Comparison of ENCODE assay signal across 10 cellular contexts in genomic region chrX:413322-414201, GRCh38. TPM values are rescaled to one million over a fixed set of nuclear protein-coding genes. Genes with fewer than 3 reads are reported as not detected.
DNase-seq lines count a peak whose midpoint lies in the region; ATAC-seq, FAIRE-seq and TF ChIP-seq lines count a peak whose summit lies in the region.
"Had no signal": no experiment of that assay in that cellular context is flagged by ENCODE, and none has a peak within 500 bp of the region (broad histone marks: within the 10 kb centered on the region; RNA-seq: fewer than 3 reads in every experiment).

No MANE protein-coding gene starts in this region.

- no peak overlapping the region for H2BK120ac ChIP-seq in mesendoderm (ENCODE audit: low read depth, low read length)

- peak overlapping the region; percentile 21 for H3K4me2 ChIP-seq in mesendoderm (ENCODE audit: low read length)

- POLR2A ChIA-PET in activated CD4-positive, alpha-beta T cell treated with anti-CD3 and anti-CD28 coated beads, Interleukin-2, amount 10 ng/mL, durations not matched to agents 7 days and 5 days (lab: Charles Lee), result no interaction called here

- H3K18ac ChIP-seq in mesendoderm (ENCODE audit: low read length), result no peak overlapping the region

- no peak for ATAC-seq in GM21529 (IDR thresholded peaks at IDR 0.05; ENCODE audit: unreplicated experiment)

- H3K4me3 ChIP-seq in fibroblast of pulmonary artery (replicated peaks; ENCODE audit: low read depth, low read length), result peak overlapping the region; percentile 29
- H3K4me3 ChIP-seq in mesendoderm (ENCODE audit: low read length), result no peak overlapping the region

- H3K4me1 Mint-ChIP-seq in type B pancreatic cell (ENCODE audit: unreplicated experiment), result no peaks in the 10 kb centered on the region
- no peaks in the 10 kb centered on the region for H3K4me1 Mint-ChIP-seq in activated CD4-positive, alpha-beta T cell treated with anti-CD3 and anti-CD28 coated beads, Interleukin-2, amount 10 ng/mL, durations not matched to agents 7 days and 5 days

- H3K4ac ChIP-seq in mesendoderm (ENCODE audit: low read depth, low read length), result no peak overlapping the region

- peaks cover 27% of the 10 kb centered on the region for H3K27me3 Mint-ChIP-seq in type B pancreatic cell
- no peaks in the 10 kb centered on the region for H3K27me3 Mint-ChIP-seq in activated CD4-positive, alpha-beta T cell treated with anti-CD3 and anti-CD28 coated beads, Interleukin-2, amount 10 ng/mL, durations not matched to agents 7 days and 5 days

- H4K8ac ChIP-seq in mesendoderm (ENCODE audit: low read depth, low read length), result no peak overlapping the region

- H3K56ac ChIP-seq in mesendoderm (ENCODE audit: low read length), result peak overlapping the region; percentile 58

- peak overlapping the region; percentile 17 for H3K4me3 Mint-ChIP-seq in type B pancreatic cell
- H3K4me3 Mint-ChIP-seq in activated CD4-positive, alpha-beta T cell treated with anti-CD3 and anti-CD28 coated beads, Interleukin-2, amount 10 ng/mL, durations not matched to agents 7 days and 5 days, result no peak overlapping the region

- peak overlapping the region; percentile 40 for H3K9ac ChIP-seq in mesendoderm (ENCODE audit: low read length)

- no CpG with 5 or more reads among the region's 47 CpGs for WGBS in mesendoderm (ENCODE audit: extremely low coverage, insufficient coverage, low lambda C conversion rate)

- H3K36me3 Mint-ChIP-seq in type B pancreatic cell, result peaks cover 3% of the 10 kb centered on the region
- H3K36me3 Mint-ChIP-seq in activated CD4-positive, alpha-beta T cell treated with anti-CD3 and anti-CD28 coated beads, Interleukin-2, amount 10 ng/mL, durations not matched to agents 7 days and 5 days (ENCODE audit: low read depth), result peaks cover 3% of the 10 kb centered on the region

- no peaks in the 10 kb centered on the region for H3K27me3 ChIP-seq in mesendoderm (ENCODE audit: insufficient read depth, low read length, poor library complexity)

- H3K27ac ChIP-seq in mesendoderm (ENCODE audit: low read depth, low read length), result no peak overlapping the region

- H3K36me3 ChIP-seq in mesendoderm (ENCODE audit: control insufficient read depth, insufficient read depth, low read length), result no peaks in the 10 kb centered on the region

- H3K27ac Mint-ChIP-seq in type B pancreatic cell, result no peak overlapping the region
- no peak overlapping the region for H3K27ac Mint-ChIP-seq in activated CD4-positive, alpha-beta T cell treated with anti-CD3 and anti-CD28 coated beads, Interleukin-2, amount 10 ng/mL, durations not matched to agents 7 days and 5 days

- no peak for FAIRE-seq in HTR-8/SVneo (lab: Jason Lieb, UNC)
- FAIRE-seq: A204.1 had no signal

- H3K79me1 ChIP-seq in mesendoderm (ENCODE audit: low read length), result no peaks in the 10 kb centered on the region

- H2BK15ac ChIP-seq in mesendoderm (replicated peaks; ENCODE audit: low read depth), result no peak overlapping the region

- H3K9me3 Mint-ChIP-seq in type B pancreatic cell, result no peaks in the 10 kb centered on the region
- peaks cover 5% of the 10 kb centered on the region for H3K9me3 Mint-ChIP-seq in activated CD4-positive, alpha-beta T cell treated with anti-CD3 and anti-CD28 coated beads, Interleukin-2, amount 10 ng/mL, durations not matched to agents 7 days and 5 days

- no peaks in the 10 kb centered on the region for H3K4me1 ChIP-seq in mesendoderm (ENCODE audit: control insufficient read depth, low read depth, low read length)

- H3K79me2 ChIP-seq in mesendoderm (ENCODE audit: control insufficient read depth, insufficient read depth, low read length), result no peaks in the 10 kb centered on the region

- no peak overlapping the region for H2BK5ac ChIP-seq in mesendoderm (ENCODE audit: low read length)

- DNase-seq in NCI-H1092 treated with DMSO at 0.1 percent for 48 hours (lab: John Stamatoyannopoulos, UW) (peak; percentile 14), NCI-H1092 (lab: John Stamatoyannopoulos, UW) (no peak), fibroblast of pulmonary artery (ENCODE audit: low read depth) (peak; percentile 30), mesendoderm (peak; percentile 68), type B pancreatic cell (ENCODE audit: extremely low spot score, unreplicated experiment) (no peak), HTR-8/SVneo (ENCODE audit: insufficient read length, low spot score) (no peak)
- no peak for DNase-seq in activated CD4-positive, alpha-beta T cell treated with anti-CD3 and anti-CD28 coated beads, Interleukin-2, amount 10 ng/mL, durations not matched to agents 7 days and 5 days
- DNase-seq: NCI-H2081 treated with DMSO at 0.1 percent for 48 hours had no signal

- no peak overlapping the region for H3K23ac ChIP-seq in mesendoderm (ENCODE audit: low read length)

- H2AK5ac ChIP-seq in mesendoderm (ENCODE audit: low read length), result no peak overlapping the region

- CTCF ChIA-PET in activated CD4-positive, alpha-beta T cell treated with anti-CD3 and anti-CD28 coated beads, Interleukin-2, amount 10 ng/mL, durations not matched to agents 7 days and 5 days (lab: Charles Lee), result no interaction called here

- H4K5ac ChIP-seq in mesendoderm (ENCODE audit: low read length), result no peak overlapping the region

- TF ChIP-seq CTCF in fibroblast of pulmonary artery (IDR thresholded peaks at IDR 0.05; ENCODE audit: low read length, missing control alignments) (no peak), type B pancreatic cell (conservative IDR thresholded peaks at IDR 0.05) (peak; percentile 49)

RNA-seq across cellular contexts. Expression of gene PPP2R3B, which starts 26.9 kb away (rescaled TPM):
- polyA plus RNA-seq in mesendoderm (2013, experiment 1 of 2), result 26.4 TPM
- 27.4 TPM for polyA plus RNA-seq in mesendoderm (2013, experiment 2 of 2)
- total RNA-seq in type B pancreatic cell (ENCODE audit: low replicate concordance), result 33.2 and 53.4 TPM in 2 replicates
- total RNA-seq in activated CD4-positive, alpha-beta T cell treated with anti-CD3 and anti-CD28 coated beads, Interleukin-2, amount 10 ng/mL, durations not matched to agents 7 days and 5 days, result 10 to 100 TPM; 30.6 to 33.8 TPM

Comparison
In these comparisons a context has a peak if more than half of its experiments do, and no peak if none do; other contexts are left out.
1. DNase-seq: peak in NCI-H1092 treated with DMSO at 0.1 percent for 48 hours (single experiment), fibroblast of pulmonary artery (single experiment) and mesendoderm (single experiment); none in NCI-H1092 (single experiment), type B pancreatic cell (single experiment), HTR-8/SVneo (single experiment) and activated CD4-positive, alpha-beta T cell treated with anti-CD3 and anti-CD28 coated beads, Interleukin-2, amount 10 ng/mL, durations not matched to agents 7 days and 5 days (single experiment).